ENCODE assay signal across 1 cellular context in the genomic region with DNA sequence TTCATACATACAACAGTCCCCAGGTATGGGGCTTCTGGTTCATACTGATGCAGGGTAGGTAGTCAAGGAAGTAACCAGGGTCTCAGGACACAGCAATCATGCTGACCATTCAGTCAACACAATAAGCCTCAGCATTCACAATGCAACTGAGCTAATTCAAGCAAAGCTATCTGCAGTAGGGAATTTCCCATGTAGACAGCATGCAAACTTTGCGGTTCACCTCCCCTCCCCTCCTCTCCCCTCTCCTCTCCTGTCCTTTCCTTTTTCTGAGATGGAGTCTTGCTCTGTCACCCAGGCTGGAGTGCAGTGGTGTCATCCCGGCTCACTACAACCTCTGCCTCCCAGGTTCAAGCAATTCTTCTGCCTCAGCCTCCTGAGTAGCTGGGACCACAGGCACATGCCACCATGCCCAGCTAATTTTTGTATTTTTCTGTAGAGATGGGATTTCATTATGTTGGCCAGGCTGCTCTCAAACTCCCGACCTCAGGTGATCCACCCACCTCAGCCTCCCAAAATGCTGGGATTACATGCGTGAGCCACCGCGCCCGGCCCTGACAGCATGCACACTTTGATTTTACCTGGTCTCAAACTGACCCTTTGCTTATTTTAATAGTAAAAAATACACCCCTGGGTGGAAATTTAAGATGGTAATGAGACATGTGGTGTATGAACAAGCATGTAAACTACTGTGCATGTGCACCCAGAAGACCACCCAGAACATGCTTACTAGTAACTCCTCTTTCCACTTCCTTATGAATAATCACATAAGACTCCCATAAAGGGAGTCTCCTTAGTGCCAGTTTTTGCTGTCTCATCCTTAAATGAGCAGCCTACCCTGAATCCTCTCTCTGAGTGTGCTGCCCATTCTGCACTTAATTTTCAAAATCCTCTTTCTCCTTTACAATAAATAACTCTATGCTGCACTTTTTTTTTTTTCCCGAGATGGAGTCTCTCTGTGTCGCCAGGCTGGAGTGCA.
TF ChIP-seq lines count a peak whose summit lies in the region.

No MANE protein-coding gene starts in this region.

TF ChIP-seq in H1, 55 proteins besides CTCF, POLR2A, EP300 and RAD21 (continued from another document):
- TF ChIP-seq BCL11A (IDR thresholded peaks at IDR 0.05; ENCODE audit: low read depth in 2 of 2, low read length in 2 of 2) = no peak
